In genomic region chr10:63262674-63263073, GRCh38 we compare ENCODE assay signal across 11 cellular contexts.
DNase-seq lines count a peak whose midpoint lies in the region; ATAC-seq and TF ChIP-seq lines count a peak whose summit lies in the region.
"Had no signal": no experiment of that assay in that cellular context is flagged by ENCODE, and none has a peak within 500 bp of the region (broad histone marks: within the 10 kb centered on the region; RNA-seq: fewer than 3 reads in every experiment).

No MANE protein-coding gene starts in this region.

- intact Hi-C loops in CD8-positive, alpha-beta T cell (cut with DNase I, micrococcal nuclease): loop anchor here in 1 of 2 experiments (10.0 kb wide), 1 partner anchor 448 kb away; the partner anchor contains the start of gene EGR2
- intact Hi-C loops in IMR-90 (cut with micrococcal nuclease): no loop called here
- intact Hi-C loops in breast epithelium (cut with DNase I; ENCODE audit: low total_unique reads): no loop called here
- intact Hi-C loops in adrenal gland (cut with DNase I): loop anchor here in 1 of 2 donors (10.0 kb wide), 1 partner anchor 48 kb away; no protein-coding TSS in a partner anchor

- no peak overlapping the region for H3K14ac ChIP-seq in IMR-90 (replicated peaks; ENCODE audit: low read depth, low read length)

- no peak overlapping the region for H3K56ac ChIP-seq in IMR-90 (ENCODE audit: extremely low read depth, insufficient read depth, low read length)

- TF ChIP-seq POLR2A in IMR-90 (IDR thresholded peaks at IDR 0.05; ENCODE audit: low read depth, low read length) (no peak), breast epithelium (IDR thresholded peaks at IDR 0.05) (no peak), adrenal gland (IDR thresholded peaks at IDR 0.05) (no peak)

- no peaks in the 10 kb centered on the region for H3K27me3 ChIP-seq in CD8-positive, alpha-beta T cell (ENCODE audit: insufficient read depth, low read length)
- H3K27me3 ChIP-seq in IMR-90 (ENCODE audit: control insufficient read depth, insufficient read depth, low read length) (no peaks in the 10 kb centered on the region), breast epithelium (no peaks in the 10 kb centered on the region), adrenal gland (no peaks in the 10 kb centered on the region)
- H3K27me3 ChIP-seq: body of pancreas had no signal

- no peak overlapping the region for H3K27ac Mint-ChIP-seq in CD8-positive, alpha-beta T cell
- H3K27ac Mint-ChIP-seq in osteocyte (ENCODE audit: unreplicated experiment): peak overlapping the region; percentile 65

- H4K5ac ChIP-seq in IMR-90 (ENCODE audit: low read depth, low read length): no peak overlapping the region

- H3K4me1 ChIP-seq in CD8-positive, alpha-beta T cell (ENCODE audit: insufficient read depth, low read length): peaks cover 67% of the 10 kb centered on the region
- H3K4me1 ChIP-seq in IMR-90 (ENCODE audit: control insufficient read depth, insufficient read depth, low read length) (peaks cover 9% of the 10 kb centered on the region; the same call in 1 of the 2 replicates), breast epithelium (no peaks in the 10 kb centered on the region), adrenal gland (replicated peaks in 1 of 2) (peaks cover 43 to 68% of the 10 kb centered on the region in 2 donors)

- H2BK20ac ChIP-seq in IMR-90 (ENCODE audit: low read depth, low read length): no peak overlapping the region

- TF ChIP-seq RAD21 in IMR-90 (IDR thresholded peaks at IDR 0.05; ENCODE audit: low read length): no peak

- H3K9me3 Mint-ChIP-seq in CD8-positive, alpha-beta T cell: no peaks in the 10 kb centered on the region
- H3K9me3 Mint-ChIP-seq in osteocyte (ENCODE audit: unreplicated experiment): no peaks in the 10 kb centered on the region

- DNase-seq in CD8-positive, alpha-beta T cell: no peak
- DNase-seq in IMR-90 (no peak), breast epithelium (ENCODE audit: low spot score in 2 of 2) (no peak), osteocyte (ENCODE audit: extremely low spot score, unreplicated experiment) (no peak), GOT3 (lab: John Stamatoyannopoulos, UW) (no peak), adrenal gland (no peak)
- DNase-seq: body of pancreas, DMS79, NCI-H510A treated with DMSO at 0.1 percent for 48 hours had no signal

- no peaks in the 10 kb centered on the region for H3K36me3 ChIP-seq in CD8-positive, alpha-beta T cell (ENCODE audit: insufficient read depth, low read length)
- H3K36me3 ChIP-seq in IMR-90 (ENCODE audit: control insufficient read depth, insufficient read depth, low read length): peaks cover 2% of the 10 kb centered on the region; the same call in 1 of the 2 replicates
- H3K36me3 ChIP-seq in breast epithelium: no peaks in the 10 kb centered on the region
- no peaks in the 10 kb centered on the region for H3K36me3 ChIP-seq in adrenal gland (replicated peaks in 1 of 2)

- WGBS in IMR-90 (ENCODE audit: extremely low coverage in 2 of 2, insufficient read length in 1 of 2), 2 experiments: no CpG with 5 or more reads among the region's 3 CpGs
- WGBS in adrenal gland, 4 donors: 57 to 75% (median 67%) methylated on average over 3 of the region's 3 CpGs

- no peak overlapping the region for H4K91ac ChIP-seq in IMR-90 (ENCODE audit: insufficient read depth, low read depth, low read length)

- no TSS peak for BruUV-seq in IMR-90 (replicated peaks; lab: Mats Ljungman, UMichigan)

- no peak overlapping the region for H3K23ac ChIP-seq in IMR-90 (ENCODE audit: low read depth, low read length)

- no peak overlapping the region for H3K4me3 ChIP-seq in CD8-positive, alpha-beta T cell (ENCODE audit: low read depth, low read length)
- no peak overlapping the region for H3K4me3 ChIP-seq in IMR-90 (ENCODE audit: insufficient read depth, low read depth, low read length)
- H3K4me3 ChIP-seq in breast epithelium: peak overlapping the region in 1 of 3 donors; percentile 17
- H3K4me3 ChIP-seq in adrenal gland: no peak overlapping the region
- H3K4me3 ChIP-seq: body of pancreas had no signal

- POLR2A ChIA-PET in CD8-positive, alpha-beta T cell (lab: Charles Lee): interaction anchor here (0.7 to 1.3 kb wide), 4 partner anchors 8 to 37 kb away, joined by 3 to 5 read pairs (median 4); no protein-coding TSS in a partner anchor
- POLR2A ChIA-PET in IMR-90 (lab: Charles Lee; ENCODE audit: unreplicated experiment): interaction anchor here (0.6 to 0.7 kb wide), 2 partner anchors 21 to 247 kb away, joined by 3 read pairs; no protein-coding TSS in a partner anchor

- peaks cover 58% of the 10 kb centered on the region for H3K36me3 Mint-ChIP-seq in CD8-positive, alpha-beta T cell
- H3K36me3 Mint-ChIP-seq in osteocyte (ENCODE audit: unreplicated experiment): peaks cover 34% of the 10 kb centered on the region

- H3K4me2 ChIP-seq in IMR-90 (ENCODE audit: low read depth, low read length): no peak overlapping the region; the same call in 1 of the 2 replicates

- no peak overlapping the region for H2AK9ac ChIP-seq in IMR-90 (replicated peaks; ENCODE audit: low read depth, low read length, poor library complexity)

- no peak overlapping the region for H3K9ac ChIP-seq in IMR-90 (ENCODE audit: low read depth, low read length)

- CTCF ChIA-PET in CD8-positive, alpha-beta T cell (lab: Charles Lee): interaction anchor here (1.1 to 1.3 kb wide), 2 partner anchors 44 to 67 kb away, joined by 3 read pairs; no protein-coding TSS in a partner anchor
- CTCF ChIA-PET in IMR-90 (lab: Yijun Ruan, JAX): interaction anchor here (1.0 to 1.2 kb wide), 3 partner anchors 31 to 457 kb away, joined by 3 read pairs; no protein-coding TSS in a partner anchor

- no peak overlapping the region for H3K4ac ChIP-seq in IMR-90 (ENCODE audit: low read depth, low read length)

- H2AFZ ChIP-seq in IMR-90 (replicated peaks; ENCODE audit: low read length, poor library complexity): no peak overlapping the region

- H2BK5ac ChIP-seq in IMR-90 (ENCODE audit: low read depth, low read length, poor library complexity, severe bottlenecking): peak overlapping the region; percentile 10

- H3K27me3 Mint-ChIP-seq in CD8-positive, alpha-beta T cell (ENCODE audit: low read depth): no peaks in the 10 kb centered on the region
- H3K27me3 Mint-ChIP-seq in osteocyte (ENCODE audit: unreplicated experiment): no peaks in the 10 kb centered on the region

- no peaks in the 10 kb centered on the region for H3K9me3 ChIP-seq in CD8-positive, alpha-beta T cell (ENCODE audit: low read length)
- no peaks in the 10 kb centered on the region for H3K9me3 ChIP-seq in IMR-90 (ENCODE audit: control insufficient read depth, insufficient read depth, low read length)
- H3K9me3 ChIP-seq in breast epithelium: no peaks in the 10 kb centered on the region
- no peaks in the 10 kb centered on the region for H3K9me3 ChIP-seq in adrenal gland (replicated peaks in 1 of 3)
- H3K9me3 ChIP-seq: body of pancreas had no signal

- no peak overlapping the region for H2AK5ac ChIP-seq in IMR-90 (ENCODE audit: low read depth, low read length)

- H4K20me1 ChIP-seq in IMR-90 (ENCODE audit: insufficient read depth, low read length): peaks cover 9% of the 10 kb centered on the region; the same call in 1 of the 2 replicates

- dilution Hi-C loops in IMR-90 (cut with HindIII; ENCODE audit: low sequenced_read_pairs, unreplicated experiment): no loop called here

- no peak overlapping the region for H2BK15ac ChIP-seq in IMR-90 (ENCODE audit: low read depth, low read length)

- peaks cover 16 to 44% of the 10 kb centered on the region in 2 experiments for H3K79me1 ChIP-seq in IMR-90 (ENCODE audit: low read depth in 1 of 2, low read length in 2 of 2)

- no peak overlapping the region for H2BK120ac ChIP-seq in IMR-90 (ENCODE audit: low read depth, low read length)

- in situ Hi-C loops in IMR-90 (cut with MboI; ENCODE audit: low sequenced_read_pairs): no loop called here

- no peak overlapping the region for H3K27ac ChIP-seq in CD8-positive, alpha-beta T cell (ENCODE audit: low read depth, low read length)
- H3K27ac ChIP-seq in IMR-90 (ENCODE audit: insufficient read depth, low read length) (no peak overlapping the region), breast epithelium (peak overlapping the region; percentile 36 to 68), adrenal gland (no peak overlapping the region)

- no peak overlapping the region for H3K18ac ChIP-seq in IMR-90 (ENCODE audit: low read depth, low read length)

- TF ChIP-seq CTCF in CD8-positive, alpha-beta T cell (IDR thresholded peaks at IDR 0.05): no peak
- TF ChIP-seq CTCF in IMR-90 (conservative IDR thresholded peaks at IDR 0.05; ENCODE audit: low read depth, low read length) (no peak), breast epithelium (IDR thresholded peaks at IDR 0.05) (no peak), osteocyte (IDR thresholded peaks at IDR 0.05) (no peak), adrenal gland (IDR thresholded peaks at IDR 0.05) (no peak)

- peaks cover 6% of the 10 kb centered on the region; the same call in 1 of the 2 replicates for H3K9me1 ChIP-seq in IMR-90 (ENCODE audit: insufficient read depth, low read length)

- peaks cover 51% of the 10 kb centered on the region for H3K4me1 Mint-ChIP-seq in CD8-positive, alpha-beta T cell (ENCODE audit: low read depth)
- H3K4me1 Mint-ChIP-seq in osteocyte (ENCODE audit: unreplicated experiment): peaks cover 47% of the 10 kb centered on the region

- H3K4me3 Mint-ChIP-seq in CD8-positive, alpha-beta T cell: peak overlapping the region; percentile 59
- H3K4me3 Mint-ChIP-seq in osteocyte (ENCODE audit: unreplicated experiment): no peak overlapping the region

- no peak overlapping the region for H4K8ac ChIP-seq in IMR-90 (ENCODE audit: low read depth in 2 of 2, low read length in 2 of 2)

- no peak for ATAC-seq in CD8-positive, alpha-beta T cell
- ATAC-seq in IMR-90 (ENCODE audit: low read depth): no peak
- ATAC-seq in HG03354 (IDR thresholded peaks at IDR 0.05; ENCODE audit: poor library complexity, severe bottlenecking, unreplicated experiment): no peak
- ATAC-seq in HG02870 (IDR thresholded peaks at IDR 0.05; ENCODE audit: unreplicated experiment): no peak
- ATAC-seq: body of pancreas had no signal

TF ChIP-seq in IMR-90, 13 proteins besides CTCF, POLR2A, EP300 and RAD21 (continues in another document):
- TF ChIP-seq FOS (IDR thresholded peaks at IDR 0.05; ENCODE audit: low read depth, low read length): no peak
- no peak for TF ChIP-seq MAFK (IDR thresholded peaks at IDR 0.05; ENCODE audit: low read depth, low read length)
- TF ChIP-seq USF2 (IDR thresholded peaks at IDR 0.05; ENCODE audit: low read depth, low read length): no peak
- no peak for TF ChIP-seq CHD1 (IDR thresholded peaks at IDR 0.05; ENCODE audit: low read depth, low read length)
- no peak for TF ChIP-seq RFX5 (IDR thresholded peaks at IDR 0.05; ENCODE audit: low read depth, low read length)
- TF ChIP-seq RCOR1 (IDR thresholded peaks at IDR 0.05; ENCODE audit: insufficient replicate concordance, low read length): no peak

Comparison
In these comparisons a context has a peak if more than half of its experiments do, and no peak if none do; other contexts are left out.
1. H3K27ac ChIP-seq: peak in breast epithelium (2 of 2); none in CD8-positive, alpha-beta T cell (single experiment), IMR-90 (single experiment) and adrenal gland (0 of 5).